9 cellular contexts compared by ENCODE assay signal in genomic region chr3:186909078-186909853, GRCh38. TPM values are rescaled to one million over a fixed set of nuclear protein-coding genes. Genes with fewer than 3 reads are reported as not detected.
DNase-seq lines count a peak whose midpoint lies in the region; ATAC-seq and TF ChIP-seq lines count a peak whose summit lies in the region.
"Had no signal": no experiment of that assay in that cellular context is flagged by ENCODE, and none has a peak within 500 bp of the region (broad histone marks: within the 10 kb centered on the region; RNA-seq: fewer than 3 reads in every experiment).

No MANE protein-coding gene starts in this region.

- DNase-seq in KBM-7: peak; percentile 89
- DNase-seq in activated CD4-positive, CD25-positive, alpha-beta regulatory T cell treated with anti-CD3 and anti-CD28 coated beads, Interleukin-2, amount 50 U/mL, for 72 hours: peak; percentile 63
- DNase-seq in chondrocyte (ENCODE audit: low spot score): no peak
- peak; percentile 45 to 65 for DNase-seq in stimulated activated CD8-positive, alpha-beta memory T cell treated with anti-CD3 and anti-CD28 coated beads, Interleukin-15, amount 100 ng/mL, for 4 hours (ENCODE audit: low read depth in 2 of 2)
- no peak for DNase-seq in SK-N-DZ (ENCODE audit: low spot score)
- DNase-seq: NCI-H1694 treated with DMSO at 0.1 percent for 48 hours had no signal

- peaks cover 13% of the 10 kb centered on the region for H3K4me1 Mint-ChIP-seq in chondrocyte (ENCODE audit: low read depth)

- H3K27ac Mint-ChIP-seq in chondrocyte (ENCODE audit: unreplicated experiment): no peak overlapping the region

- H3K4me3 Mint-ChIP-seq in chondrocyte (ENCODE audit: unreplicated experiment): peak overlapping the region; percentile 9

- no peak for TF ChIP-seq CTCF in chondrocyte (IDR thresholded peaks at IDR 0.05)

- H3K9me3 Mint-ChIP-seq in chondrocyte (ENCODE audit: low read depth): peaks cover 9% of the 10 kb centered on the region

- ATAC-seq in HG03439 (IDR thresholded peaks at IDR 0.05; ENCODE audit: unreplicated experiment) (no peak), GM18867 (IDR thresholded peaks at IDR 0.05; ENCODE audit: unreplicated experiment) (no peak), GM19023 (IDR thresholded peaks at IDR 0.05; ENCODE audit: unreplicated experiment) (no peak)

- in situ Hi-C loops in KBM-7 (cut with MboI; ENCODE audit: low pct_unique_long_range_greater_than_20kb, low sequenced_read_pairs): no loop called here

- peaks cover 6% of the 10 kb centered on the region for H3K36me3 Mint-ChIP-seq in chondrocyte (ENCODE audit: low read depth)

- H3K27me3 Mint-ChIP-seq in chondrocyte (ENCODE audit: low read depth): no peaks in the 10 kb centered on the region

RNA-seq across cellular contexts. Expression of gene ST6GAL1, which starts 21.1 kb away (rescaled TPM):
- 21.9 to 36.6 TPM (median 33.9 TPM) in 3 replicates for total RNA-seq in chondrocyte
- polyA plus RNA-seq in SK-N-DZ (2014; cell fraction: cytosol; rRNA removed): 66.2 and 73.8 TPM in 2 replicates
- 32.4 and 48.0 TPM in 2 replicates for polyA plus RNA-seq in SK-N-DZ (2014; cell fraction: nucleus; rRNA removed)

Comparison
In these comparisons a context has a peak if more than half of its experiments do, and no peak if none do; other contexts are left out.
1. DNase-seq: peak in KBM-7 (single experiment), activated CD4-positive, CD25-positive, alpha-beta regulatory T cell treated with anti-CD3 and anti-CD28 coated beads, Interleukin-2, amount 50 U/mL, for 72 hours (single experiment) and stimulated activated CD8-positive, alpha-beta memory T cell treated with anti-CD3 and anti-CD28 coated beads, Interleukin-15, amount 100 ng/mL, for 4 hours (2 of 2); none in chondrocyte (single experiment) and SK-N-DZ (single experiment).